Comparison of ENCODE assay signal across 9 cellular contexts in genomic region chr10:69573056-69573806, GRCh38. TPM values are rescaled to one million over a fixed set of nuclear protein-coding genes. Genes with fewer than 3 reads are reported as not detected.
A peak's percentile ranks its signal among the peaks of the same experiment; 100 is the strongest.
DNase-seq lines count a peak whose midpoint lies in the region; ATAC-seq and TF ChIP-seq lines count a peak whose summit lies in the region.
"Had no signal": no experiment of that assay in that cellular context is flagged by ENCODE, and none has a peak within 500 bp of the region (broad histone marks: within the 10 kb centered on the region; RNA-seq: fewer than 3 reads in every experiment).

A gene with protein sequence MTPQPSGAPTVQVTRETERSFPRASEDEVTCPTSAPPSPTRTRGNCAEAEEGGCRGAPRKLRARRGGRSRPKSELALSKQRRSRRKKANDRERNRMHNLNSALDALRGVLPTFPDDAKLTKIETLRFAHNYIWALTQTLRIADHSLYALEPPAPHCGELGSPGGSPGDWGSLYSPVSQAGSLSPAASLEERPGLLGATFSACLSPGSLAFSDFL (minus strand): TSS chr10:69573422. CDS start chr10:69573043, 379 bp downstream.

- H3K27me3 Mint-ChIP-seq in activated T-helper 17 cell treated with anti-CD3 and anti-CD28 coated beads, Interleukin-2, amount 50 U/mL, for 72 hours = peaks cover 66% of the 10 kb centered on the region

- peaks cover 8% of the 10 kb centered on the region for H3K36me3 Mint-ChIP-seq in activated T-helper 17 cell treated with anti-CD3 and anti-CD28 coated beads, Interleukin-2, amount 50 U/mL, for 72 hours (ENCODE audit: low read depth)

- H3K27me3 ChIP-seq in mononuclear cell (ENCODE audit: insufficient read depth, low read length) (peaks cover 96% of the 10 kb centered on the region), uterus (peaks cover 0 to 46% of the 10 kb centered on the region in 2 donors)

- H3K4me1 ChIP-seq in mononuclear cell (ENCODE audit: insufficient read depth, low read length) (peaks cover 22% of the 10 kb centered on the region), uterus (peaks cover 0 to 17% of the 10 kb centered on the region in 2 donors)

- peak within 1 kb of the TSS; percentile 28 for H3K4me3 ChIP-seq in GM12864 (ENCODE audit: low read depth, low read length)
- peak within 1 kb of the TSS; percentile 4 for H3K4me3 ChIP-seq in mononuclear cell (ENCODE audit: low read length)
- no peak within 1 kb of the TSS for H3K4me3 ChIP-seq in uterus

- H3K9me3 Mint-ChIP-seq in activated T-helper 17 cell treated with anti-CD3 and anti-CD28 coated beads, Interleukin-2, amount 50 U/mL, for 72 hours = no peaks in the 10 kb centered on the region

- intact Hi-C loops in uterus (cut with DNase I; ENCODE audit: low total_unique reads) = no loop called here

- no peak within 1 kb of the TSS for H3K27ac Mint-ChIP-seq in activated T-helper 17 cell treated with anti-CD3 and anti-CD28 coated beads, Interleukin-2, amount 50 U/mL, for 72 hours

- H3K27ac ChIP-seq in uterus = no peak within 1 kb of the TSS
- H3K27ac ChIP-seq: HL-60 had no signal

- TF ChIP-seq CTCF in GM12864 (IDR thresholded peaks at IDR 0.05; ENCODE audit: low read depth, low read length, missing control alignments) = no peak
- no peak for TF ChIP-seq CTCF in uterus (IDR thresholded peaks at IDR 0.05)

- H3K36me3 ChIP-seq in uterus = no peaks in the 10 kb centered on the region

- DNase-seq in GM12864 (ENCODE audit: low read depth) (no peak), putamen (ENCODE audit: low spot score) (no peak), uterus (no peak), NCI-H446 treated with DMSO at 0.1 percent for 48 hours (lab: John Stamatoyannopoulos, UW) (no peak), anterior cingulate cortex (lab: John Stamatoyannopoulos, UW) (no peak)

- ATAC-seq in HG02623 (IDR thresholded peaks at IDR 0.05; ENCODE audit: unreplicated experiment) = peak; percentile 50
- ATAC-seq in activated T-helper 17 cell treated with anti-CD3 and anti-CD28 coated beads, Interleukin-2, amount 50 U/mL, for 72 hours (replicated peaks) = peak; percentile 25

- no peak for TF ChIP-seq POLR2A in uterus (IDR thresholded peaks at IDR 0.05)

- H3K9me3 ChIP-seq in mononuclear cell (ENCODE audit: low read depth, low read length) = no peaks in the 10 kb centered on the region
- H3K9me3 ChIP-seq in uterus = no peaks in the 10 kb centered on the region

- peaks cover 6% of the 10 kb centered on the region for H3K4me1 Mint-ChIP-seq in activated T-helper 17 cell treated with anti-CD3 and anti-CD28 coated beads, Interleukin-2, amount 50 U/mL, for 72 hours

- peak within 1 kb of the TSS; percentile 78 for H3K4me3 Mint-ChIP-seq in activated T-helper 17 cell treated with anti-CD3 and anti-CD28 coated beads, Interleukin-2, amount 50 U/mL, for 72 hours

RNA-seq across cellular contexts. Expression of the gene that starts here (rescaled TPM):
- 1 to 10 TPM in 1 of 2 donors, under 1 TPM in 1; 0.78 to 1.1 TPM for total RNA-seq in activated T-helper 17 cell treated with anti-CD3 and anti-CD28 coated beads, Interleukin-2, amount 50 U/mL, for 72 hours
- total RNA-seq in mononuclear cell = not detected
- total RNA-seq in uterus = not detected

Comparison
In these comparisons a context has a peak if more than half of its experiments do, and no peak if none do; other contexts are left out.
1. H3K4me3 ChIP-seq: peak in GM12864 (single experiment) and mononuclear cell (single experiment); none in uterus (0 of 2).